In the genomic region with DNA sequence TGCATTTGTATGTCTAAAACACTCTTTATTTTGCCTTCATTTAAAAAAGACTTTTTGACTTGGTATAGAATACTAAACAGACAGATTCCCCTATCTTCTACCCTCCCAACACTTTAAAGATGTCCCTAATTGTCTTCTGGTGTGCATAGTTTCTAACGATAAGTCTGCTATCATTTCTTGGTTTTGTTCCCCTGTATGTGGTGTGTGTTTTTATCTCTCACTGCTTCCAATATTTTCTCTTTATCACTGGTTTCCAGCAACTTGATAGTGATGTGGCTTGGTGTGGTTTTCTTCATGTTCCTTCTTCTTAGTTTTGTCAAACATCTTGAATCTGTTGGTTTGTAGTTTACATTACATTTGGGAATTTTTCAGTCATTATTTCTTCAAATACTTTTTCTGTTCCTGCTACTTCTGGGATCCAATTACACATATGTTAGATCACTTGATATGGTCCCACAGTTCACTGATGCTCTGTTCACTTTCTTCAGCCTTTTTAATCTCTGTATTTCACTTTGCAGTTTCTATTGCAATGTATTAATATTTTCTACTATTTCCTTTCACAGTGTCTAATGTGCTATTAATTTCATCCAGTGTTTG, we compare ENCODE assay signal across 34 cellular contexts. TPM values are rescaled to one million over a fixed set of nuclear protein-coding genes. Genes with fewer than 3 reads are reported as not detected.
"Had no signal": no experiment of that assay in that cellular context is flagged by ENCODE, and none has a peak within 500 bp of the region (broad histone marks: within the 10 kb centered on the region; RNA-seq: fewer than 3 reads in every experiment).

No MANE protein-coding gene starts in this region.

- H3K27ac ChIP-seq: ascending aorta, cardiac muscle cell, VCaP had no signal

- H3K4me3 ChIP-seq: ascending aorta, cardiac muscle cell, MG63 had no signal

- H3K27me3 ChIP-seq: ascending aorta had no signal

- H3K9me3 ChIP-seq: ascending aorta, MG63 had no signal

- H3K4me1 Mint-ChIP-seq: activated B cell treated with CpG ODN at 0.5 μM for 24 hours; central memory CD8-positive, alpha-beta T cell had no signal

- H3K27ac Mint-ChIP-seq: activated B cell treated with CpG ODN at 0.5 μM for 24 hours; activated CD4-positive, alpha-beta memory T cell treated with anti-CD3 and anti-CD28 coated beads for 36 hours; activated naive CD4-positive, alpha-beta T cell treated with anti-CD3 and anti-CD28 coated beads, Interleukin-2, amount 50 U/mL, for 24 hours; activated naive CD8-positive, alpha-beta T cell treated with anti-CD3 and anti-CD28 coated beads, Interleukin-2, amount 10 ng/mL, durations not matched to agents 7 days and 5 days; activated T-helper 2 cell treated with anti-CD3 and anti-CD28 coated beads, Interferon-gamma antibody, Interleukin-2, Interleukin-4, amounts not matched to agents 10 μg/mL and 5 μg/mL and 100 μg/mL, durations not matched to agents 14 hours and 24 hours and 36 hours had no signal

- H3K36me3 ChIP-seq: ascending aorta, cardiac muscle cell, MG63 had no signal

- H3K4me3 Mint-ChIP-seq: activated B cell treated with CpG ODN at 0.5 μM for 24 hours; activated CD4-positive, alpha-beta memory T cell treated with anti-CD3 and anti-CD28 coated beads for 36 hours; activated naive CD4-positive, alpha-beta T cell treated with anti-CD3 and anti-CD28 coated beads, Interleukin-2, amount 50 U/mL, for 24 hours; activated naive CD8-positive, alpha-beta T cell treated with anti-CD3 and anti-CD28 coated beads, Interleukin-2, amount 10 ng/mL, durations not matched to agents 7 days and 5 days; central memory CD8-positive, alpha-beta T cell had no signal

- H3K4me1 ChIP-seq: ascending aorta had no signal

- H3K27me3 Mint-ChIP-seq: activated CD4-positive, alpha-beta memory T cell treated with anti-CD3 and anti-CD28 coated beads for 36 hours; activated naive CD4-positive, alpha-beta T cell treated with anti-CD3 and anti-CD28 coated beads, Interleukin-2, amount 50 U/mL, for 24 hours; activated naive CD8-positive, alpha-beta T cell treated with anti-CD3 and anti-CD28 coated beads, Interleukin-2, amount 10 ng/mL, durations not matched to agents 7 days and 5 days had no signal

- H3K9me3 Mint-ChIP-seq: central memory CD8-positive, alpha-beta T cell had no signal

- DNase-seq: activated B cell treated with CpG ODN at 0.5 μM for 24 hours; activated CD4-positive, alpha-beta memory T cell treated with anti-CD3 and anti-CD28 coated beads for 36 hours; activated CD4-positive, alpha-beta T cell treated with anti-CD3 and anti-CD28 coated beads for 4 hours; activated CD4-positive, alpha-beta T cell treated with anti-CD3 and anti-CD28 coated beads, Interleukin-2, amount 50 U/mL, for 1 hour; activated CD4-positive, CD25-positive, alpha-beta regulatory T cell treated with anti-CD3 and anti-CD28 coated beads, Interleukin-2, amount 50 U/mL, for 72 hours; activated CD8-positive, alpha-beta memory T cell treated with anti-CD3 and anti-CD28 coated beads, Interleukin-2, amount 50 U/mL, for 48 hours; activated gamma-delta T cell; activated naive CD4-positive, alpha-beta T cell treated with Interleukin-2 at 50 U/mL for 16 hours; activated naive CD8-positive, alpha-beta T cell treated with anti-CD3 and anti-CD28 coated beads, Interleukin-2, amount 10 ng/mL, durations not matched to agents 7 days and 5 days; amygdala; Kasumi-1; KG1; MG63; NCI-H1048; NCI-H1105 treated with DMSO at 0.1 percent for 48 hours; NCI-H1436; NCI-H1694; NCI-H1930; NCI-H2081 treated with DMSO at 0.1 percent for 48 hours; NCI-H345; NCI-H524 treated with DMSO at 0.1 percent for 48 hours; Right ventricle myocardium superior; SW 1271; T-helper 1 cell; T-helper 2 cell; T-helper 9 cell had no signal

RNA-seq across cellular contexts. Expression of a gene that starts 23.2 kb away (rescaled TPM):
- total RNA-seq: ascending aorta, cardiac muscle cell, chondrocyte, NCI-H460 had no signal
